In genomic region chr13:67353891-67354459, GRCh38 we compare ENCODE assay signal across 14 cellular contexts.
DNase-seq lines count a peak whose midpoint lies in the region; ATAC-seq and TF ChIP-seq lines count a peak whose summit lies in the region.
"Had no signal": no experiment of that assay in that cellular context is flagged by ENCODE, and none has a peak within 500 bp of the region (broad histone marks: within the 10 kb centered on the region; RNA-seq: fewer than 3 reads in every experiment).

No MANE protein-coding gene starts in this region.

- no peak for TF ChIP-seq CTCF in chondrocyte (IDR thresholded peaks at IDR 0.05)
- no peak for TF ChIP-seq CTCF in suprapubic skin (IDR thresholded peaks at IDR 0.05)

- DNase-seq in MG63: no peak
- DNase-seq in chondrocyte (ENCODE audit: low spot score): no peak
- DNase-seq in retina: peak; percentile 6
- DNase-seq in NCI-H345 (lab: John Stamatoyannopoulos, UW): no peak
- no peak for DNase-seq in DMS153 treated with DMSO at 0.1 percent for 48 hours (lab: John Stamatoyannopoulos, UW; ENCODE audit: unreplicated experiment)
- no peak for DNase-seq in suprapubic skin (ENCODE audit: low spot score in 2 of 2)
- no peak for DNase-seq in NCI-H2227 treated with DMSO at 0.1 percent for 48 hours (lab: John Stamatoyannopoulos, UW)
- DNase-seq: activated CD4-positive, alpha-beta T cell treated with anti-CD3 and anti-CD28 coated beads, Interleukin-2, amount 10 ng/mL, durations not matched to agents 24 days and 14 days; NCI-H2081; stomach; SW 1271 had no signal

- peak overlapping the region; percentile 55 for H3K4me3 Mint-ChIP-seq in chondrocyte (ENCODE audit: unreplicated experiment)
- H3K4me3 Mint-ChIP-seq: activated CD4-positive, alpha-beta T cell treated with anti-CD3 and anti-CD28 coated beads, Interleukin-2, amount 10 ng/mL, durations not matched to agents 24 days and 14 days; memory B cell had no signal

- H3K9me3 ChIP-seq in MG63 (no peaks in the 10 kb centered on the region), suprapubic skin (no peaks in the 10 kb centered on the region)

- peak; percentile 57 for ATAC-seq in GM18498 (IDR thresholded peaks at IDR 0.05; ENCODE audit: unreplicated experiment)

- H3K36me3 ChIP-seq in MG63 (no peaks in the 10 kb centered on the region), suprapubic skin (no peaks in the 10 kb centered on the region)
- H3K36me3 ChIP-seq: stomach had no signal

- no peak overlapping the region for H3K27ac ChIP-seq in suprapubic skin
- H3K27ac ChIP-seq: stomach had no signal

- WGBS in suprapubic skin: 39% methylated on average over 3 of the region's 3 CpGs

- H3K4me1 Mint-ChIP-seq in chondrocyte (ENCODE audit: low read depth): peaks cover 13% of the 10 kb centered on the region
- H3K4me1 Mint-ChIP-seq: activated CD4-positive, alpha-beta T cell treated with anti-CD3 and anti-CD28 coated beads, Interleukin-2, amount 10 ng/mL, durations not matched to agents 24 days and 14 days; memory B cell had no signal

- H3K27me3 ChIP-seq in MG63 (no peaks in the 10 kb centered on the region), suprapubic skin (no peaks in the 10 kb centered on the region)
- H3K27me3 ChIP-seq: stomach had no signal

- no peaks in the 10 kb centered on the region for H3K36me3 Mint-ChIP-seq in chondrocyte (ENCODE audit: low read depth)
- H3K36me3 Mint-ChIP-seq: brain, memory B cell had no signal

- TF ChIP-seq POLR2A in suprapubic skin (IDR thresholded peaks at IDR 0.05): no peak

- H3K27me3 Mint-ChIP-seq in chondrocyte (ENCODE audit: low read depth): no peaks in the 10 kb centered on the region
- H3K27me3 Mint-ChIP-seq: activated CD4-positive, alpha-beta T cell treated with anti-CD3 and anti-CD28 coated beads, Interleukin-2, amount 10 ng/mL, durations not matched to agents 24 days and 14 days; brain; memory B cell had no signal

- peaks cover 12% of the 10 kb centered on the region for H3K9me3 Mint-ChIP-seq in chondrocyte (ENCODE audit: low read depth)
- H3K9me3 Mint-ChIP-seq: activated CD4-positive, alpha-beta T cell treated with anti-CD3 and anti-CD28 coated beads, Interleukin-2, amount 10 ng/mL, durations not matched to agents 24 days and 14 days had no signal

- peak overlapping the region; percentile 9; the same call in 1 of the 2 replicates for H3K4me3 ChIP-seq in MG63
- H3K4me3 ChIP-seq in suprapubic skin: no peak overlapping the region
- H3K4me3 ChIP-seq: stomach had no signal

- no peaks in the 10 kb centered on the region for H3K4me1 ChIP-seq in suprapubic skin
- H3K4me1 ChIP-seq: stomach had no signal

- peak overlapping the region; percentile 58 for H3K27ac Mint-ChIP-seq in chondrocyte (ENCODE audit: unreplicated experiment)
- H3K27ac Mint-ChIP-seq: activated CD4-positive, alpha-beta T cell treated with anti-CD3 and anti-CD28 coated beads, Interleukin-2, amount 10 ng/mL, durations not matched to agents 24 days and 14 days; memory B cell had no signal

- TF ChIP-seq EP300 in suprapubic skin (IDR thresholded peaks at IDR 0.05): no peak
